ENCODE assay signal across 11 cellular contexts in the genomic region with DNA sequence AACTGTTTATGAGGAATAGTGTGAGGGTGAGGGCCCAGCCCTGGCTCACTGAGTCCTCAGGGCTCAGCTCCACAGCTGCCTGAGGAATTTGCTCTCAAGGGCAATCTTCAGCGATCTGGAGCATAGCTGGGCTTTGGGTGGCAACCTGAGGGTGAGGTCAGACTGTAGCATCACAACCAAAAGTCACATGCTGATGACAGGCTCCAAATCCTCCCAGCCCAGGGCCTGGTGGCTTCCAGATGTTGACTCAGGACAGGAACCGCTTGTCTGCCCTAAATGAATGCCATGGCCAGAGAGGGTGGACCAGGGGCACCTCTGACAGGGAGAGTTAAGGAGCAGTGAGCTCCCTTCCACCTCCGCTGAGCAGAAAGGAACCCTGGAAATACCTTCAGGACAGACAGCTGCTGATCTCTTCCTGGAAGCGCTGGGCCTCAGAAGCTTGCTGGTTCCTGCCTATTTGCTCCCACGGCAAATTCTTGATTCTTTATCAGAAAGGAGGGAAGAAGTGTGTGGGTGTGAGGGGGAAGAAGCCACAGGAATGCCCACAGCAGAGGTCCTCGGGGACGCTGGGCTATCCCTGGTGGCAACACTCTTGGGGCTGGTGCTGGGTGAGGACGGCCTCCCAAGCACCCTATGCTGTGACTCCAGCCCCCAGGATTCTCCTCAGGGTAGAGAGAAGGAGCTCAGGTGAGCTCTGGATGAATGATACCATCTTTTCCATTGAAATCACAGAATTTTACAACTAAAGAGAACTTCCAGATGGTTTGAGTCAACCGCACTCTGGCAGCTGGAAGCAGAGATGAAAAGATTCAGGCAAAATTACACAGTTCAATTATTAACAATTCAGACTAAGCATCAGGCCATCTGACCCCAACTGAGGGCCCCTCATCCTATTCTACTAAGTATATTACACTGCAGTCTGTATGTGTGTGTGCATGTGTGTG. TPM values are rescaled to one million over a fixed set of nuclear protein-coding genes. Genes with fewer than 3 reads are reported as not detected.
DNase-seq lines count a peak whose midpoint lies in the region; TF ChIP-seq lines count a peak whose summit lies in the region.
"Had no signal": no experiment of that assay in that cellular context is flagged by ENCODE, and none has a peak within 500 bp of the region (broad histone marks: within the 10 kb centered on the region; RNA-seq: fewer than 3 reads in every experiment).

No MANE protein-coding gene starts in this region.

- WGBS in sigmoid colon, 2 donors = 78 to 79% methylated on average over 9 of the region's 9 CpGs

- intact Hi-C loops in sigmoid colon (cut with DNase I) = no loop called here

- no peak overlapping the region for H3K4me3 ChIP-seq in sigmoid colon

- no peak for TF ChIP-seq POLR2A in sigmoid colon (IDR thresholded peaks at IDR 0.05)

- peak; percentile 74 for DNase-seq in ELF-1 (ENCODE audit: low read depth, low spot score)
- peak; percentile 32 for DNase-seq in SW480 (ENCODE audit: low spot score)
- DNase-seq in fibroblast of the conjunctiva (ENCODE audit: low read depth) = peak; percentile 38
- no peak for DNase-seq in sigmoid colon
- no peak for DNase-seq in SKM-1 treated with dmso at 0.1 percent for 144 hours (lab: John Stamatoyannopoulos, UW; ENCODE audit: unreplicated experiment)
- DNase-seq in NCI-H748 treated with DMSO at 0.1 percent for 48 hours (lab: John Stamatoyannopoulos, UW) = no peak
- no peak for DNase-seq in NCI-H2081 treated with DMSO at 0.1 percent for 48 hours (lab: John Stamatoyannopoulos, UW)
- DNase-seq in G401 (ENCODE audit: low spot score) = no peak
- DNase-seq: activated CD8-positive, alpha-beta memory T cell treated with anti-CD3 and anti-CD28 coated beads for 24 hours; effector CD8-positive, alpha-beta T cell; NCI-H2029 treated with DMSO at 0.1 percent for 48 hours had no signal

- peak overlapping the region in 3 of 4 donors; percentile 24 to 75 (median 70) for H3K27ac ChIP-seq in sigmoid colon

- no peaks in the 10 kb centered on the region for H3K9me3 ChIP-seq in sigmoid colon

- peaks cover 4 to 13% (median 5%) of the 10 kb centered on the region in 4 donors for H3K36me3 ChIP-seq in sigmoid colon

- H3K27me3 ChIP-seq in sigmoid colon = no peaks in the 10 kb centered on the region

- H3K4me1 ChIP-seq in sigmoid colon = peaks cover 0 to 32% (median 24%) of the 10 kb centered on the region in 4 donors

- no peak for TF ChIP-seq EP300 in sigmoid colon (IDR thresholded peaks at IDR 0.05)

- TF ChIP-seq CTCF in sigmoid colon (IDR thresholded peaks at IDR 0.05) = no peak

- in situ Hi-C loops in G401 (cut with HindIII; ENCODE audit: low sequenced_read_pairs) = no loop called here

RNA-seq across cellular contexts. Expression of gene CTSL, which starts 13.8 kb away (rescaled TPM):
- total RNA-seq in sigmoid colon = 100 to 1,000 TPM; 107 to 179 (median 147) TPM
- polyA plus RNA-seq in sigmoid colon = 10 to 100 TPM; 35.4 to 96.6 (median 92.1) TPM
- total RNA-seq in G401 (2014; rRNA removed; shearing (Covaris generic)) = 38.6 and 52.7 TPM in 2 replicates

Comparison
In these comparisons a context has a peak if more than half of its experiments do, and no peak if none do; other contexts are left out.
1. DNase-seq: peak in ELF-1 (single experiment), SW480 (single experiment) and fibroblast of the conjunctiva (single experiment); none in sigmoid colon (single experiment), SKM-1 treated with dmso at 0.1 percent for 144 hours (single experiment), NCI-H748 treated with DMSO at 0.1 percent for 48 hours (single experiment), NCI-H2081 treated with DMSO at 0.1 percent for 48 hours (single experiment) and G401 (single experiment).